ENCODE assay signal across 8 cellular contexts in the genomic region with DNA sequence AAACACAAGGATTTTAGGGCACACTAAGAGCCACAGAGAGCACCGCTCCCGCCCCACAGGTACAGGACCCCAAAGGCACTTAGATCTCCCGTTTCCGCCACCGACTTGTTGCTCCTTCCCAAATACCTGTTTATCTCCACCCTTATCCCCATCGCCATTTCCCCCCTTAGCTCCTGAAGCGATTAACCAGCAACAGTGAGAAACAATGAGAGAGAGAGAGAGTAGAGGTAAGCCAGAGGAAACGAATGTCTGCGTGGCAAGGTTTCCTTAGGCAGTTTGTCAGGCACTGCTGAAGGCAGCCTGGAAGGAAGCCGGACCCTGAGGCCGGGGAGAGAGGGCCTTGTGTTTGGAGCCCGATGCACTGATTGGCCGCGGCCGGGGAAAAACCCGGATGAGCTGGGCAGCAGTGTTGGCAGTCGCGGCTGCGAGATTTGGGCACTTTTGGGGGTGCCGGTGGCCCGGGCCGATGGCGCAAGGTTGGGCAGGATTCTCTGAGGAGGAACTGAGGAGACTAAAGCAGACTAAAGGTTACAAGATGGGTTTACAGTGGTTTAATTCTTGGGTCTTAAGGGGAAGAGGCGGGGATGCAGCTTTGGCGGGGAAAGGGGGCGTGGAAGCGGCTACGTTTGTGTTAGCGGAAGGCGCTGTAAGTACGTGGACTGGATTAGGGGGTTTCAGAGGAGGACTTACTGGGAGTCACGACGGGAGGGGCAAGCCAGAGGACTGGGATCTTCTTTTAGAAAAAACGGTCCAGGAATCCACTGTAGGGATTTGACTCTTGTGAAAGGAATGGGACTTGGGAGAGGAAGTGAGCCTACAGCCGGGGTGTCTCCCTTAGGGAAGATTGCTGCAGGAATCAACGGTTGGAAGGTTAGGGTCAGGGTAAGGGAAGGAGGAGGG. TPM values are rescaled to one million over a fixed set of nuclear protein-coding genes. Genes with fewer than 3 reads are reported as not detected.
DNase-seq lines count a peak whose midpoint lies in the region; ATAC-seq and TF ChIP-seq lines count a peak whose summit lies in the region.

A gene with protein sequence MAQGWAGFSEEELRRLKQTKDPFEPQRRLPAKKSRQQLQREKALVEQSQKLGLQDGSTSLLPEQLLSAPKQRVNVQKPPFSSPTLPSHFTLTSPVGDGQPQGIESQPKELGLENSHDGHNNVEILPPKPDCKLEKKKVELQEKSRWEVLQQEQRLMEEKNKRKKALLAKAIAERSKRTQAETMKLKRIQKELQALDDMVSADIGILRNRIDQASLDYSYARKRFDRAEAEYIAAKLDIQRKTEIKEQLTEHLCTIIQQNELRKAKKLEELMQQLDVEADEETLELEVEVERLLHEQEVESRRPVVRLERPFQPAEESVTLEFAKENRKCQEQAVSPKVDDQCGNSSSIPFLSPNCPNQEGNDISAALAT (plus strand): TSS at position 409 of the 900 bp plus-strand sequence. CDS start 58 bp downstream, at position 467.

- H3K36me3 ChIP-seq in GM06990 (ENCODE audit: control insufficient read depth, insufficient read depth, low read length) (no peaks in the 10 kb centered on the region), SK-N-SH (replicated peaks in 1 of 2; ENCODE audit: control insufficient read depth in 1 of 2, insufficient read depth in 2 of 2, low read length in 1 of 2) (peaks cover 18 to 27% of the 10 kb centered on the region in 2 experiments), thoracic aorta (no peaks in the 10 kb centered on the region)

- TF ChIP-seq EP300 in SK-N-SH (IDR thresholded peaks at IDR 0.05; ENCODE audit: borderline replicate concordance in 1 of 2, low read depth in 1 of 2, low read length in 1 of 2): no peak

- no peaks in the 10 kb centered on the region for H3F3A ChIP-seq in SK-N-SH (replicated peaks; ENCODE audit: insufficient read depth)

- peak within 1 kb of the TSS; percentile 95 to 97 for H3K27ac ChIP-seq in SK-N-SH (ENCODE audit: low read depth in 2 of 2, low read length in 1 of 2)
- peak within 1 kb of the TSS; percentile 94 to 95 for H3K27ac ChIP-seq in thoracic aorta

- TF ChIP-seq RAD21 in SK-N-SH (IDR thresholded peaks at IDR 0.05; ENCODE audit: low read length): peak; percentile 10; the same call in 1 of the 2 replicates

- peak within 1 kb of the TSS; percentile 79 for H2AFZ ChIP-seq in SK-N-SH (ENCODE audit: low read depth)

- peak within 1 kb of the TSS; percentile 96 for H3K9ac ChIP-seq in SK-N-SH

- H3K27ac Mint-ChIP-seq in HFFc6 (no peak within 1 kb of the TSS), osteocyte (ENCODE audit: unreplicated experiment) (no peak within 1 kb of the TSS)
- no peak within 1 kb of the TSS for H3K27ac Mint-ChIP-seq in activated naive CD4-positive, alpha-beta T cell treated with anti-CD3 and anti-CD28 coated beads, Interleukin-2, amount 50 U/mL, for 72 hours

- DNase-seq in GM06990 (ENCODE audit: extremely low read depth, insufficient read length) (peak; percentile 89), HFFc6 (peak; percentile 94), NB4 (ENCODE audit: low read depth) (peak; percentile 92), SK-N-SH (peak; percentile 86), head of caudate nucleus (peak; percentile 86 to 97 (median 93)), osteocyte (ENCODE audit: extremely low spot score, unreplicated experiment) (peak; percentile 96), thoracic aorta (ENCODE audit: low spot score) (peak; percentile 74)
- DNase-seq in activated naive CD4-positive, alpha-beta T cell treated with anti-CD3 and anti-CD28 coated beads, Interleukin-2, amount 50 U/mL, for 72 hours (ENCODE audit: low spot score in 2 of 2): peak; percentile 82 to 88

- intact Hi-C loops in head of caudate nucleus (cut with DNase I): no loop called here

- peaks cover 58% of the 10 kb centered on the region for H3K79me2 ChIP-seq in SK-N-SH (ENCODE audit: insufficient read depth)

- peak; percentile 61 for TF ChIP-seq POLR2A in NB4 (IDR thresholded peaks at IDR 0.05; ENCODE audit: extremely low read depth, insufficient read length)

- ATAC-seq in activated naive CD4-positive, alpha-beta T cell treated with anti-CD3 and anti-CD28 coated beads, Interleukin-2, amount 50 U/mL, for 72 hours: peak; percentile 98 to 99
- peak; percentile 82 for ATAC-seq in thoracic aorta (ENCODE audit: insufficient number of reproducible peaks, low FRiP score, low read depth)

- H3K4me3 Mint-ChIP-seq in HFFc6 (no peak within 1 kb of the TSS), osteocyte (ENCODE audit: unreplicated experiment) (no peak within 1 kb of the TSS)

- H3K9me3 Mint-ChIP-seq in HFFc6 (no peaks in the 10 kb centered on the region), osteocyte (ENCODE audit: unreplicated experiment) (no peaks in the 10 kb centered on the region)
- no peaks in the 10 kb centered on the region for H3K9me3 Mint-ChIP-seq in activated naive CD4-positive, alpha-beta T cell treated with anti-CD3 and anti-CD28 coated beads, Interleukin-2, amount 50 U/mL, for 72 hours

- no peak for TF ChIP-seq CTCF in GM06990 (IDR thresholded peaks at IDR 0.05; ENCODE audit: insufficient read depth, low read length, poor library complexity, severe bottlenecking)
- TF ChIP-seq CTCF in HFFc6 (IDR thresholded peaks at IDR 0.05): no peak
- TF ChIP-seq CTCF in NB4 (IDR thresholded peaks at IDR 0.05; ENCODE audit: low read depth, low read length): no peak
- no peak for TF ChIP-seq CTCF in SK-N-SH (IDR thresholded peaks at IDR 0.05)
- TF ChIP-seq CTCF in osteocyte (IDR thresholded peaks at IDR 0.05): no peak
- no peak for TF ChIP-seq CTCF in thoracic aorta (IDR thresholded peaks at IDR 0.05)

- H3K36me3 Mint-ChIP-seq in HFFc6 (ENCODE audit: low read depth) (peaks cover 22% of the 10 kb centered on the region), osteocyte (ENCODE audit: unreplicated experiment) (peaks cover 4% of the 10 kb centered on the region)
- H3K36me3 Mint-ChIP-seq in activated naive CD4-positive, alpha-beta T cell treated with anti-CD3 and anti-CD28 coated beads, Interleukin-2, amount 50 U/mL, for 72 hours: no peaks in the 10 kb centered on the region

- H3K27me3 Mint-ChIP-seq in HFFc6 (ENCODE audit: insufficient read depth) (no peaks in the 10 kb centered on the region; the same call in 1 of the 2 replicates), osteocyte (ENCODE audit: unreplicated experiment) (no peaks in the 10 kb centered on the region)

- H3K4me1 Mint-ChIP-seq in HFFc6 (ENCODE audit: low read depth) (peaks cover 29% of the 10 kb centered on the region), osteocyte (ENCODE audit: unreplicated experiment) (peaks cover 20% of the 10 kb centered on the region)

- H3K4me3 ChIP-seq in GM06990 (replicated peaks; ENCODE audit: low read depth, low read length) (peak within 1 kb of the TSS; percentile 89), NB4 (ENCODE audit: low read depth, low read length) (peak within 1 kb of the TSS; percentile 90), SK-N-SH (ENCODE audit: low read depth in 2 of 2, low read length in 1 of 2) (peak within 1 kb of the TSS; percentile 71 to 72), thoracic aorta (peak within 1 kb of the TSS; percentile 85)

- CTCF ChIA-PET in SK-N-SH (lab: Yijun Ruan, JAX): interaction anchor here (0.8 to 1.2 kb wide), 4 partner anchors 13 to 604 kb away, joined by 3 read pairs; no protein-coding TSS in a partner anchor

- 2% methylated on average over 36 of the region's 36 CpGs for WGBS in SK-N-SH (ENCODE audit: low lambda C conversion rate)

- no peaks in the 10 kb centered on the region for H4K20me1 ChIP-seq in SK-N-SH (ENCODE audit: insufficient read depth)

- no peaks in the 10 kb centered on the region for H3K9me2 ChIP-seq in SK-N-SH

- H3K9me3 ChIP-seq in SK-N-SH (no peaks in the 10 kb centered on the region), thoracic aorta (no peaks in the 10 kb centered on the region)

- no peaks in the 10 kb centered on the region for H3K27me3 ChIP-seq in GM06990 (replicated peaks; ENCODE audit: control insufficient read depth, insufficient read depth, low read length)
- no peaks in the 10 kb centered on the region for H3K27me3 ChIP-seq in SK-N-SH (ENCODE audit: insufficient read depth)
- H3K27me3 ChIP-seq in thoracic aorta (replicated peaks; ENCODE audit: insufficient read depth): no peaks in the 10 kb centered on the region

- peaks cover 4 to 10% of the 10 kb centered on the region in 2 experiments; a peak in 3 of 4 replicates for H3K4me1 ChIP-seq in SK-N-SH (ENCODE audit: control insufficient read depth in 1 of 2, insufficient read depth in 2 of 2, low read depth in 1 of 2, low read length in 1 of 2)
- H3K4me1 ChIP-seq in thoracic aorta (ENCODE audit: control insufficient read depth in 1 of 2, low read depth in 2 of 2): peaks cover 19 to 35% of the 10 kb centered on the region in 2 donors

- POLR2A ChIA-PET in SK-N-SH (lab: Yijun Ruan, JAX): interaction anchor here (1.6 kb wide), 1 partner anchor 638 kb away, joined by 6 read pairs; the partner anchor contains the start of gene SCYL3

- peak within 1 kb of the TSS; percentile 84 for H3K4me2 ChIP-seq in SK-N-SH

TF ChIP-seq in SK-N-SH, 30 proteins besides CTCF, POLR2A, EP300 and RAD21 (continues in another document):
- TF ChIP-seq MXI1 (IDR thresholded peaks at IDR 0.05; ENCODE audit: low read depth, low read length): peak; percentile 20; the same call in 1 of the 2 replicates
- TF ChIP-seq GATA2 (CRISPR knock-in tag; IDR thresholded peaks at IDR 0.05): peak; percentile 36; the same call in 1 of the 2 replicates
- no peak for TF ChIP-seq FOXM1 (IDR thresholded peaks at IDR 0.05; ENCODE audit: low read depth)
- TF ChIP-seq RXRA (IDR thresholded peaks at IDR 0.05; ENCODE audit: borderline replicate concordance, low read depth): 0 out of 2 replicates have a peak, but pooled peaks have one; percentile 17

RNA-seq across cellular contexts. Expression of the gene that starts here (rescaled TPM):
- total RNA-seq in HFFc6 (2021; fragmentation: NEBNext Ultra II Directional; extraction: Animal tissue kit (Norgen Biotek cat#: 25700)): 10 to 100 TPM; 13.7 to 18.5 (median 16.3) TPM
- polyA plus RNA-seq in SK-N-SH (2012; rRNA removed): 10.5 and 14.3 TPM in 2 replicates
- polyA plus RNA-seq in SK-N-SH (2012; cell fraction: cytosol; rRNA removed): 8.6 and 8.9 TPM in 2 replicates
- 16.7 and 51.1 TPM in 2 replicates for polyA plus RNA-seq in SK-N-SH (2012; cell fraction: nucleus; rRNA removed)
- 10 to 100 TPM in 1 of 2 donors, 1 to 10 TPM in 1; 4.9 to 12.4 TPM for total RNA-seq in activated naive CD4-positive, alpha-beta T cell treated with anti-CD3 and anti-CD28 coated beads, Interleukin-2, amount 50 U/mL, for 72 hours
- total RNA-seq in osteocyte (20.8 and 22.2 TPM in 2 replicates), thoracic aorta (10 to 100 TPM; 16.7 to 25.1 TPM)

Comparison
In these comparisons a context has a peak if more than half of its experiments do, and no peak if none do; other contexts are left out.
1. Peak in every context shown above with its lines: DNase-seq, ATAC-seq, H3K4me3 ChIP-seq and H3K27ac ChIP-seq.